In the genomic region with DNA sequence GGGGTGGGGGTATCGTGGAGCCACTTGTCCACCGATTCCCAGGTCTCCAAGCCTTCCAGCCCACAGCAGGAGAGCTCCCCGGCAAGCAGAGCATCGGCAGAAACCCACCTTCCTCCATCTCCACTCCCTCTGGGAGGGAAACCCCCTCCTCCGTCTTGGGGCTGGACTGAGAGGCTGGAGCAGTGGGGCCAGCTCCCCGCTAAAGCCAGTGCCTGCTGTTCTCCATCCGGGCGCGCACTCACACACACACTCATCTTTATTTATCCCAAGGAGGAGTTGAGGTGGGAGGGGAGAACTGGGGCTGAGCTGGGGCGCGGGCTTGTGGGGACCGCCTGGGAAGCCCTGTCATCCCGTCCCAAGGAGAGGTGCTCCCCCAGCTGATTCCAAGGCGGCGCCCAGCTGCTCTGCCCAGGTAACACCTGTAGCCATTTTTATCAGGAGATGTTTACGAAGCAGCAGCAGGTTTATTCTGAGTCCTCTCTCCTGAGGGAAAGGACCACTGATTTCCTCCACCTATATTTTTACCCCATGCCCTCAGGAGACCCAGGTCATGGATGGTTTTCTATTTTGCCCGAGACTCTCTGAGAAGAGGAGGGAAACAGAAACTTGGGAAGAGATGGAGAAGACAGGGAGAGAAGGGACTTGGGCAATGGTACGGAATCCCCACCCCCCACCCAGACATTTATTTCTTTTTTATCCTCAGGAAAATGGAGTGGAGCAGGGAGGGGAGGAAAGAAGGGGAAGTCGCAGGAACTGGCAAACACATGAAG, we compare ENCODE assay signal across 10 cellular contexts. TPM values are rescaled to one million over a fixed set of nuclear protein-coding genes. Genes with fewer than 3 reads are reported as not detected.
DNase-seq lines count a peak whose midpoint lies in the region; ATAC-seq and TF ChIP-seq lines count a peak whose summit lies in the region.
"Had no signal": no experiment of that assay in that cellular context is flagged by ENCODE, and none has a peak within 500 bp of the region (broad histone marks: within the 10 kb centered on the region; RNA-seq: fewer than 3 reads in every experiment).

No MANE protein-coding gene starts in this region.

- CTCF ChIA-PET in activated CD8-positive, alpha-beta memory T cell treated with anti-CD3 and anti-CD28 coated beads, Interleukin-2, amount 10 ng/mL, durations not matched to agents 7 days and 5 days (lab: Charles Lee): interaction anchor here (1.3 to 1.8 kb wide), 2 partner anchors 11 to 14 kb away, joined by 4 to 5 read pairs; no protein-coding TSS in a partner anchor

- H3K9me3 ChIP-seq in ES-I3 (ENCODE audit: control insufficient read depth, insufficient read depth, low read length): no peaks in the 10 kb centered on the region
- H3K9me3 ChIP-seq in esophagus muscularis mucosa: no peaks in the 10 kb centered on the region
- no peaks in the 10 kb centered on the region for H3K9me3 ChIP-seq in sigmoid colon

- H3K27ac ChIP-seq in esophagus muscularis mucosa (replicated peaks in 1 of 4) (peak overlapping the region; percentile 29 to 64 (median 42)), sigmoid colon (peak overlapping the region; percentile 8 to 59 (median 50))

- intact Hi-C loops in esophagus muscularis mucosa (cut with DNase I): no loop called here
- intact Hi-C loops in sigmoid colon (cut with DNase I): no loop called here

- peaks cover 71% of the 10 kb centered on the region for H3K27me3 Mint-ChIP-seq in activated CD8-positive, alpha-beta memory T cell treated with anti-CD3 and anti-CD28 coated beads, Interleukin-2, amount 10 ng/mL, durations not matched to agents 7 days and 5 days
- H3K27me3 Mint-ChIP-seq in stimulated activated memory B cell treated with anti-CD40 and anti-IgM and Interleukin-4, amounts not matched to agents 10 μg/mL and 1 μg/mL and 100 μg/mL, for 72 hours: peaks cover 64% of the 10 kb centered on the region

- peaks cover 42% of the 10 kb centered on the region for H3K4me1 Mint-ChIP-seq in activated CD8-positive, alpha-beta memory T cell treated with anti-CD3 and anti-CD28 coated beads, Interleukin-2, amount 10 ng/mL, durations not matched to agents 7 days and 5 days
- peaks cover 81% of the 10 kb centered on the region for H3K4me1 Mint-ChIP-seq in stimulated activated memory B cell treated with anti-CD40 and anti-IgM and Interleukin-4, amounts not matched to agents 10 μg/mL and 1 μg/mL and 100 μg/mL, for 72 hours

- ATAC-seq in activated CD8-positive, alpha-beta memory T cell treated with anti-CD3 and anti-CD28 coated beads, Interleukin-2, amount 10 ng/mL, durations not matched to agents 7 days and 5 days: no peak
- ATAC-seq in stimulated activated memory B cell treated with anti-CD40 and anti-IgM and Interleukin-4, amounts not matched to agents 10 μg/mL and 1 μg/mL and 100 μg/mL, for 72 hours: no peak

- no peak overlapping the region for H3K27ac Mint-ChIP-seq in activated CD8-positive, alpha-beta memory T cell treated with anti-CD3 and anti-CD28 coated beads, Interleukin-2, amount 10 ng/mL, durations not matched to agents 7 days and 5 days
- H3K27ac Mint-ChIP-seq in stimulated activated memory B cell treated with anti-CD40 and anti-IgM and Interleukin-4, amounts not matched to agents 10 μg/mL and 1 μg/mL and 100 μg/mL, for 72 hours: no peak overlapping the region

- no peaks in the 10 kb centered on the region for H3K36me3 ChIP-seq in ES-I3 (ENCODE audit: insufficient read depth, low read length)
- no peaks in the 10 kb centered on the region for H3K36me3 ChIP-seq in esophagus muscularis mucosa
- H3K36me3 ChIP-seq in sigmoid colon: no peaks in the 10 kb centered on the region

- TF ChIP-seq POLR2A in esophagus muscularis mucosa (IDR thresholded peaks at IDR 0.05; ENCODE audit: low read depth) (no peak), sigmoid colon (IDR thresholded peaks at IDR 0.05) (no peak)

- H3K36me3 Mint-ChIP-seq in activated CD8-positive, alpha-beta memory T cell treated with anti-CD3 and anti-CD28 coated beads, Interleukin-2, amount 10 ng/mL, durations not matched to agents 7 days and 5 days: no peaks in the 10 kb centered on the region
- no peaks in the 10 kb centered on the region for H3K36me3 Mint-ChIP-seq in stimulated activated memory B cell treated with anti-CD40 and anti-IgM and Interleukin-4, amounts not matched to agents 10 μg/mL and 1 μg/mL and 100 μg/mL, for 72 hours

- H3K4me1 ChIP-seq in ES-I3 (ENCODE audit: insufficient read depth, low read length) (peaks cover 23% of the 10 kb centered on the region; the same call in 1 of the 2 replicates), esophagus muscularis mucosa (peaks cover 35 to 43% (median 41%) of the 10 kb centered on the region in 4 donors), sigmoid colon (peaks cover 0 to 39% (median 28%) of the 10 kb centered on the region in 4 donors)

- H3K4me3 Mint-ChIP-seq in activated CD8-positive, alpha-beta memory T cell treated with anti-CD3 and anti-CD28 coated beads, Interleukin-2, amount 10 ng/mL, durations not matched to agents 7 days and 5 days: no peak overlapping the region
- H3K4me3 Mint-ChIP-seq in stimulated activated memory B cell treated with anti-CD40 and anti-IgM and Interleukin-4, amounts not matched to agents 10 μg/mL and 1 μg/mL and 100 μg/mL, for 72 hours: no peak overlapping the region
- H3K4me3 Mint-ChIP-seq: neural crest cell had no signal

- TF ChIP-seq EP300 in esophagus muscularis mucosa (IDR thresholded peaks at IDR 0.05) (no peak), sigmoid colon (IDR thresholded peaks at IDR 0.05) (no peak)

- H3K9me3 Mint-ChIP-seq in activated CD8-positive, alpha-beta memory T cell treated with anti-CD3 and anti-CD28 coated beads, Interleukin-2, amount 10 ng/mL, durations not matched to agents 7 days and 5 days (ENCODE audit: low read depth): no peaks in the 10 kb centered on the region
- H3K9me3 Mint-ChIP-seq in stimulated activated memory B cell treated with anti-CD40 and anti-IgM and Interleukin-4, amounts not matched to agents 10 μg/mL and 1 μg/mL and 100 μg/mL, for 72 hours: no peaks in the 10 kb centered on the region
- H3K9me3 Mint-ChIP-seq: neural crest cell had no signal

- 24% methylated on average over 13 of the region's 19 CpGs for WGBS in esophagus muscularis mucosa
- WGBS in sigmoid colon, 2 donors: 22 to 59% methylated on average over 19 of the region's 19 CpGs

- peak overlapping the region; percentile 50 to 54 (median 52) for H3K4me3 ChIP-seq in esophagus muscularis mucosa
- H3K4me3 ChIP-seq in sigmoid colon: peak overlapping the region; percentile 34 to 50 (median 45)

- H3K9ac ChIP-seq in ES-I3 (ENCODE audit: low read depth, low read length): peak overlapping the region; percentile 24; the same call in 1 of the 2 replicates

- DNase-seq in NCI-H526 treated with DMSO at 0.1 percent for 48 hours (lab: John Stamatoyannopoulos, UW) (peak; percentile 44), esophagus muscularis mucosa (ENCODE audit: extremely low spot score) (no peak), sigmoid colon (no peak), iPS-NIHi7 (ENCODE audit: extremely low spot score) (no peak), NCI-H524 treated with DMSO at 0.1 percent for 48 hours (lab: John Stamatoyannopoulos, UW) (no peak)
- DNase-seq in activated CD8-positive, alpha-beta memory T cell treated with anti-CD3 and anti-CD28 coated beads, Interleukin-2, amount 10 ng/mL, durations not matched to agents 7 days and 5 days: no peak
- DNase-seq: NCI-H1930 had no signal

- H3K27me3 ChIP-seq in esophagus muscularis mucosa: peaks cover 0 to 29% (median 2%) of the 10 kb centered on the region in 4 donors
- peaks cover 0 to 27% (median 25%) of the 10 kb centered on the region in 3 donors for H3K27me3 ChIP-seq in sigmoid colon

- TF ChIP-seq CTCF in esophagus muscularis mucosa (IDR thresholded peaks at IDR 0.05) (no peak), sigmoid colon (IDR thresholded peaks at IDR 0.05) (no peak)

RNA-seq across cellular contexts. Expression of gene KCNN3, which starts 2.1 kb away (rescaled TPM):
- total RNA-seq in esophagus muscularis mucosa (10 to 100 TPM in 3 of 4 donors, 1 to 10 TPM in 1; 3.6 to 17.0 (median 12.4) TPM), sigmoid colon (10 to 100 TPM in 3 of 4 donors, 1 to 10 TPM in 1; 9.4 to 27.7 (median 17.7) TPM)
- 1 to 10 TPM in 1 of 3 donors, under 1 TPM in 2; 0.23 to 1.5 (median 0.60) TPM for polyA plus RNA-seq in sigmoid colon
- total RNA-seq in activated CD8-positive, alpha-beta memory T cell treated with anti-CD3 and anti-CD28 coated beads, Interleukin-2, amount 10 ng/mL, durations not matched to agents 7 days and 5 days: under 1 TPM in 1 of 2 experiments, not detected in 1; 0.02 TPM

Comparison
In these comparisons a context has a peak if more than half of its experiments do, and no peak if none do; other contexts are left out.
1. RNA of gene KCNN3, which starts 2.1 kb away (total RNA-seq): 9.4 to 27.7 TPM in sigmoid colon and 3.6 to 17.0 TPM in esophagus muscularis mucosa; 0.02 TPM in activated CD8-positive, alpha-beta memory T cell treated with anti-CD3 and anti-CD28 coated beads, Interleukin-2, amount 10 ng/mL, durations not matched to agents 7 days and 5 days; every median in the first group is over 4 times any median in the second.